In genomic region chr6:156423075-156423474, GRCh38 we compare ENCODE assay signal across 17 cellular contexts.
DNase-seq lines count a peak whose midpoint lies in the region; ATAC-seq and TF ChIP-seq lines count a peak whose summit lies in the region.
"Had no signal": no experiment of that assay in that cellular context is flagged by ENCODE, and none has a peak within 500 bp of the region (broad histone marks: within the 10 kb centered on the region; RNA-seq: fewer than 3 reads in every experiment).

No MANE protein-coding gene starts in this region.

- H3K4me2 ChIP-seq in PC-3 (ENCODE audit: low read length) (no peak overlapping the region), mesenchymal stem cell (ENCODE audit: low read length, poor library complexity, severe bottlenecking) (no peak overlapping the region)

- H3K9me3 ChIP-seq in CD8-positive, alpha-beta memory T cell (ENCODE audit: low read length): no peaks in the 10 kb centered on the region
- H3K9me3 ChIP-seq in PC-3 (ENCODE audit: low read length) (no peaks in the 10 kb centered on the region), mesenchymal stem cell (ENCODE audit: control insufficient read depth, low read length) (peaks cover 14% of the 10 kb centered on the region)

- no peak overlapping the region for H3K27ac ChIP-seq in CD8-positive, alpha-beta memory T cell (ENCODE audit: low read depth, low read length)
- H3K27ac ChIP-seq in PC-3 (ENCODE audit: low read length): no peak overlapping the region
- no peak overlapping the region for H3K27ac ChIP-seq in mesenchymal stem cell (ENCODE audit: low read length, poor library complexity, severe bottlenecking)
- H3K27ac ChIP-seq: left lung, tibial nerve had no signal

- peaks cover 26 to 31% (median 29%) of the 10 kb centered on the region in 3 donors for H3K4me1 Mint-ChIP-seq in CD8-positive, alpha-beta memory T cell
- peaks cover 25% of the 10 kb centered on the region for H3K4me1 Mint-ChIP-seq in activated naive CD8-positive, alpha-beta T cell treated with anti-CD3 and anti-CD28 coated beads for 36 hours

- no peak for ATAC-seq in PC-3
- no peak for ATAC-seq in GM21528 (IDR thresholded peaks at IDR 0.05; ENCODE audit: low FRiP score, unreplicated experiment)
- no peak for ATAC-seq in HG02973 (IDR thresholded peaks at IDR 0.05; ENCODE audit: unreplicated experiment)
- ATAC-seq in GM21717 (IDR thresholded peaks at IDR 0.05; ENCODE audit: unreplicated experiment): no peak
- ATAC-seq: left lung, Panc1, SK-N-SH treated with all-trans-retinoic acid at 6 μM for 48 hours had no signal

- peak overlapping the region in 2 of 7 donors; percentile 56 to 69 for H3K4me3 Mint-ChIP-seq in CD8-positive, alpha-beta memory T cell
- H3K4me3 Mint-ChIP-seq in activated naive CD8-positive, alpha-beta T cell treated with anti-CD3 and anti-CD28 coated beads for 36 hours: peak overlapping the region; percentile 6
- H3K4me3 Mint-ChIP-seq: activated B cell treated with CpG ODN at 0.5 μM for 24 hours had no signal

- H2AK5ac ChIP-seq in mesenchymal stem cell (ENCODE audit: low read length, severe bottlenecking): peak overlapping the region; percentile 20

- no peak overlapping the region for H2BK12ac ChIP-seq in mesenchymal stem cell (ENCODE audit: low read length in 2 of 2)

- no peak for DNase-seq in CD8-positive, alpha-beta memory T cell
- DNase-seq in PC-3: no peak
- no peak for DNase-seq in activated naive CD8-positive, alpha-beta T cell treated with anti-CD3 and anti-CD28 coated beads for 36 hours
- DNase-seq in mesenchymal stem cell: peak; percentile 24
- no peak for DNase-seq in NCI-H82 treated with DMSO at 0.1 percent for 48 hours (lab: John Stamatoyannopoulos, UW; ENCODE audit: unreplicated experiment)
- DNase-seq: activated B cell treated with CpG ODN at 0.5 μM for 24 hours, cerebellar nuclear complex, foreskin fibroblast, left lung, NCI-H2081, NCI-H524 treated with DMSO at 0.1 percent for 48 hours had no signal

- H3K27ac Mint-ChIP-seq in CD8-positive, alpha-beta memory T cell: peak overlapping the region in 5 of 8 donors; percentile 7 to 89 (median 76)
- peak overlapping the region; percentile 8 for H3K27ac Mint-ChIP-seq in activated naive CD8-positive, alpha-beta T cell treated with anti-CD3 and anti-CD28 coated beads for 36 hours
- H3K27ac Mint-ChIP-seq: activated B cell treated with CpG ODN at 0.5 μM for 24 hours had no signal

- no peaks in the 10 kb centered on the region for H3K9me2 ChIP-seq in PC-3 (replicated peaks; ENCODE audit: low read length)

- H2BK5ac ChIP-seq in mesenchymal stem cell (ENCODE audit: low read depth, low read length, poor library complexity, severe bottlenecking): no peak overlapping the region

- H3K4ac ChIP-seq in mesenchymal stem cell (ENCODE audit: low read depth in 1 of 2, low read length in 2 of 2): no peak overlapping the region

- no peaks in the 10 kb centered on the region for H3K79me2 ChIP-seq in PC-3 (ENCODE audit: low read length)

- BruUV-seq in PC-3 (replicated peaks; lab: Mats Ljungman, UMichigan): no TSS peak

- no peak overlapping the region for H4K8ac ChIP-seq in mesenchymal stem cell (ENCODE audit: low read length)

- no peak overlapping the region for H3K23ac ChIP-seq in mesenchymal stem cell (ENCODE audit: low read length in 2 of 2)

- H3F3A ChIP-seq in PC-3 (ENCODE audit: low read length, unreplicated experiment): no peaks in the 10 kb centered on the region

- H3K9ac ChIP-seq in PC-3 (ENCODE audit: low read length) (peak overlapping the region; percentile 59; the same call in 1 of the 2 replicates), mesenchymal stem cell (ENCODE audit: low read length) (no peak overlapping the region)

- peaks cover 0 to 5% (median 0%) of the 10 kb centered on the region in 5 donors for H3K9me3 Mint-ChIP-seq in CD8-positive, alpha-beta memory T cell
- peaks cover 2% of the 10 kb centered on the region for H3K9me3 Mint-ChIP-seq in activated naive CD8-positive, alpha-beta T cell treated with anti-CD3 and anti-CD28 coated beads for 36 hours

- no peaks in the 10 kb centered on the region for H3K36me3 ChIP-seq in CD8-positive, alpha-beta memory T cell (ENCODE audit: insufficient read depth, low read length)
- H3K36me3 ChIP-seq in PC-3 (ENCODE audit: low read depth, low read length): no peaks in the 10 kb centered on the region
- H3K36me3 ChIP-seq in mesenchymal stem cell (ENCODE audit: control insufficient read depth in 1 of 2, insufficient read depth in 2 of 2, low read depth in 1 of 2, low read length in 2 of 2): no peaks in the 10 kb centered on the region
- H3K36me3 ChIP-seq: left lung, tibial nerve had no signal

- POLR2A ChIA-PET in CD8-positive, alpha-beta memory T cell (lab: Charles Lee): no interaction called here
- POLR2A ChIA-PET in PC-3 (lab: Charles Lee; ENCODE audit: unreplicated experiment): no interaction called here

- no peak overlapping the region for H4K91ac ChIP-seq in mesenchymal stem cell (ENCODE audit: low read length)

- H4K20me1 ChIP-seq in PC-3 (ENCODE audit: low read length): no peaks in the 10 kb centered on the region

- no peak for TF ChIP-seq CTCF in PC-3 (conservative IDR thresholded peaks at IDR 0.05; ENCODE audit: low read depth, low read length)

- H2AFZ ChIP-seq in PC-3 (ENCODE audit: low read length): no peak overlapping the region
- no peak overlapping the region for H2AFZ ChIP-seq in mesenchymal stem cell (ENCODE audit: low read depth, low read length)

- peaks cover 21% of the 10 kb centered on the region for H3K4me1 ChIP-seq in CD8-positive, alpha-beta memory T cell (ENCODE audit: insufficient read depth, low read length)
- peaks cover 24% of the 10 kb centered on the region for H3K4me1 ChIP-seq in PC-3 (ENCODE audit: insufficient read depth, low read length)
- H3K4me1 ChIP-seq in mesenchymal stem cell (ENCODE audit: control insufficient read depth, insufficient read depth, low read depth, low read length): peaks cover 3% of the 10 kb centered on the region
- H3K4me1 ChIP-seq: left lung, tibial nerve had no signal

- H2BK120ac ChIP-seq in mesenchymal stem cell (ENCODE audit: low read depth, low read length): no peak overlapping the region

- no peak overlapping the region for H3K4me3 ChIP-seq in CD8-positive, alpha-beta memory T cell (ENCODE audit: low read length)
- H3K4me3 ChIP-seq in PC-3 (ENCODE audit: low read length) (no peak overlapping the region), mesenchymal stem cell (ENCODE audit: insufficient read depth in 1 of 2, low read depth in 1 of 2, low read length in 2 of 2) (no peak overlapping the region)
- H3K4me3 ChIP-seq: left lung, tibial nerve had no signal

- CTCF ChIA-PET in CD8-positive, alpha-beta memory T cell (lab: Charles Lee): no interaction called here
- CTCF ChIA-PET in PC-3 (lab: Charles Lee): no interaction called here

- no peak overlapping the region for H3K14ac ChIP-seq in mesenchymal stem cell (ENCODE audit: low read length in 2 of 2)

- H3K79me1 ChIP-seq in mesenchymal stem cell (replicated peaks; ENCODE audit: low read length, poor library complexity, severe bottlenecking): no peaks in the 10 kb centered on the region

- no peaks in the 10 kb centered on the region for H3K36me3 Mint-ChIP-seq in CD8-positive, alpha-beta memory T cell
- H3K36me3 Mint-ChIP-seq in activated naive CD8-positive, alpha-beta T cell treated with anti-CD3 and anti-CD28 coated beads for 36 hours: peaks cover 5% of the 10 kb centered on the region

- H3K27me3 Mint-ChIP-seq in CD8-positive, alpha-beta memory T cell: peaks cover 0 to 3% of the 10 kb centered on the region in 2 donors
- H3K27me3 Mint-ChIP-seq in activated naive CD8-positive, alpha-beta T cell treated with anti-CD3 and anti-CD28 coated beads for 36 hours: no peaks in the 10 kb centered on the region

- H3K27me3 ChIP-seq in CD8-positive, alpha-beta memory T cell (ENCODE audit: insufficient read depth, low read length, poor library complexity, severe bottlenecking): no peaks in the 10 kb centered on the region
- no peaks in the 10 kb centered on the region for H3K27me3 ChIP-seq in PC-3 (ENCODE audit: low read length)
- no peaks in the 10 kb centered on the region for H3K27me3 ChIP-seq in mesenchymal stem cell (ENCODE audit: control insufficient read depth in 1 of 2, insufficient read depth in 1 of 2, low read length in 2 of 2)
- H3K27me3 ChIP-seq: left lung, tibial nerve had no signal

- no peak overlapping the region for H2BK15ac ChIP-seq in mesenchymal stem cell (ENCODE audit: low read depth, poor library complexity, severe bottlenecking)

- intact Hi-C loops in PC-3 (cut with micrococcal nuclease): no loop called here

- 89% methylated on average over 6 of the region's 6 CpGs for WGBS in mesenchymal stem cell

- no peak overlapping the region for H3K18ac ChIP-seq in mesenchymal stem cell (ENCODE audit: low read depth in 1 of 2, low read length in 2 of 2)
